In genomic region chr9:126860077-126860756, GRCh38 we compare ENCODE assay signal across 8 cellular contexts. TPM values are rescaled to one million over a fixed set of nuclear protein-coding genes. Genes with fewer than 3 reads are reported as not detected.
DNase-seq lines count a peak whose midpoint lies in the region; ATAC-seq and TF ChIP-seq lines count a peak whose summit lies in the region.

A gene with protein sequence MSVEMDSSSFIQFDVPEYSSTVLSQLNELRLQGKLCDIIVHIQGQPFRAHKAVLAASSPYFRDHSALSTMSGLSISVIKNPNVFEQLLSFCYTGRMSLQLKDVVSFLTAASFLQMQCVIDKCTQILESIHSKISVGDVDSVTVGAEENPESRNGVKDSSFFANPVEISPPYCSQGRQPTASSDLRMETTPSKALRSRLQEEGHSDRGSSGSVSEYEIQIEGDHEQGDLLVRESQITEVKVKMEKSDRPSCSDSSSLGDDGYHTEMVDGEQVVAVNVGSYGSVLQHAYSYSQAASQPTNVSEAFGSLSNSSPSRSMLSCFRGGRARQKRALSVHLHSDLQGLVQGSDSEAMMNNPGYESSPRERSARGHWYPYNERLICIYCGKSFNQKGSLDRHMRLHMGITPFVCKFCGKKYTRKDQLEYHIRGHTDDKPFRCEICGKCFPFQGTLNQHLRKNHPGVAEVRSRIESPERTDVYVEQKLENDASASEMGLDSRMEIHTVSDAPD (plus strand): TSS chr9:126860639. CDS start chr9:126879400, 18,761 bp downstream.

- H2AFZ ChIP-seq in osteoblast (ENCODE audit: low read length), result peak within 1 kb of the TSS; percentile 81

- no peaks in the 10 kb centered on the region for H3K9me3 ChIP-seq in osteoblast (ENCODE audit: low read depth, low read length)
- H3K9me3 ChIP-seq in thoracic aorta, result no peaks in the 10 kb centered on the region

- H4K20me1 ChIP-seq in osteoblast (ENCODE audit: insufficient read depth, low read length), result peaks cover 19% of the 10 kb centered on the region

- H3K4me2 ChIP-seq in osteoblast (ENCODE audit: insufficient read depth, low read length), result peak within 1 kb of the TSS; percentile 85

- peak within 1 kb of the TSS; percentile 86 for H3K4me3 ChIP-seq in osteoblast (ENCODE audit: insufficient read depth, low read length)
- peak within 1 kb of the TSS; percentile 97 for H3K4me3 ChIP-seq in thoracic aorta

- H3K4me1 ChIP-seq in osteoblast (ENCODE audit: insufficient read depth, low read length) (peaks cover 19% of the 10 kb centered on the region), thoracic aorta (ENCODE audit: control insufficient read depth in 1 of 2, low read depth in 2 of 2) (peaks cover 19 to 30% of the 10 kb centered on the region in 2 donors)

- in situ Hi-C loops in Caki2 (cut with HindIII; ENCODE audit: low pct_unique_long_range_greater_than_20kb, low sequenced_read_pairs), result no loop called here

- TF ChIP-seq CTCF in RWPE1 (conservative IDR thresholded peaks at IDR 0.05; ENCODE audit: low read depth) (peak; percentile 100), osteoblast (IDR thresholded peaks at IDR 0.05; ENCODE audit: extremely low read depth, low read depth, low read length) (peak; percentile 76), thoracic aorta (IDR thresholded peaks at IDR 0.05) (peak; percentile 100)

- POLR2A ChIA-PET in RWPE1 (lab: Yijun Ruan, JAX; ENCODE audit: low non-redundant PET), result interaction anchor here (0.6 kb wide), 3 partner anchors 12 to 1709 kb away, joined by 3 read pairs; no protein-coding TSS in a partner anchor

- DNase-seq in Caki2 (ENCODE audit: low read depth), result peak; percentile 64
- peak; percentile 44 for DNase-seq in HPDE6-E6E7 (ENCODE audit: extremely low spot score)
- DNase-seq in RWPE1 (ENCODE audit: low spot score), result peak; percentile 73
- peak; percentile 67 for DNase-seq in activated gamma-delta T cell treated with anti-CD3 and anti-CD28 coated beads, Interleukin-2, amount 50 U/mL, for 16 hours (ENCODE audit: low read depth)
- DNase-seq in globus pallidus (ENCODE audit: low spot score), result peak; percentile 68
- peak; percentile 94 for DNase-seq in osteoblast (ENCODE audit: insufficient read length, low spot score, missing footprints)
- DNase-seq in thoracic aorta (ENCODE audit: low spot score), result no peak

- H3K79me2 ChIP-seq in osteoblast (ENCODE audit: insufficient read depth, low read length), result peaks cover 45% of the 10 kb centered on the region

- H3K36me3 ChIP-seq in osteoblast (ENCODE audit: insufficient read depth, low read length) (peaks cover 15% of the 10 kb centered on the region), thoracic aorta (peaks cover 6% of the 10 kb centered on the region)

- CTCF ChIA-PET in RWPE1 (lab: Yijun Ruan, JAX), result interaction anchor here (0.6 to 2.0 kb wide), 14 partner anchors 9 to 414 kb away, joined by 3 to 7 read pairs (median 4); partner anchors contain the start of gene RALGPS1

- peak; percentile 64 for ATAC-seq in GM19455 (IDR thresholded peaks at IDR 0.05; ENCODE audit: unreplicated experiment)
- ATAC-seq in thoracic aorta (ENCODE audit: insufficient number of reproducible peaks, low FRiP score, low read depth), result peak; percentile 58

- H3K27ac ChIP-seq in RWPE1, result peak within 1 kb of the TSS; percentile 79
- H3K27ac ChIP-seq in osteoblast (ENCODE audit: low read depth, low read length), result peak within 1 kb of the TSS; percentile 49
- peak within 1 kb of the TSS; percentile 82 to 86 for H3K27ac ChIP-seq in thoracic aorta

- peaks cover 34% of the 10 kb centered on the region for H3K27me3 ChIP-seq in osteoblast (ENCODE audit: insufficient read depth, low read length)
- no peaks in the 10 kb centered on the region for H3K27me3 ChIP-seq in thoracic aorta (replicated peaks; ENCODE audit: insufficient read depth)

RNA-seq across cellular contexts. Expression of the gene that starts here (rescaled TPM):
- total RNA-seq in Caki2 (2014; rRNA removed; shearing (Covaris generic); ENCODE audit: low replicate concordance), result 3.4 and 4.1 TPM in 2 replicates
- 7.6 and 8.8 TPM in 2 replicates for total RNA-seq in osteoblast
- total RNA-seq in thoracic aorta, result 10 to 100 TPM in 1 of 2 donors, 1 to 10 TPM in 1; 9.9 to 16.6 TPM
